25 cellular contexts compared by ENCODE assay signal in the genomic region with DNA sequence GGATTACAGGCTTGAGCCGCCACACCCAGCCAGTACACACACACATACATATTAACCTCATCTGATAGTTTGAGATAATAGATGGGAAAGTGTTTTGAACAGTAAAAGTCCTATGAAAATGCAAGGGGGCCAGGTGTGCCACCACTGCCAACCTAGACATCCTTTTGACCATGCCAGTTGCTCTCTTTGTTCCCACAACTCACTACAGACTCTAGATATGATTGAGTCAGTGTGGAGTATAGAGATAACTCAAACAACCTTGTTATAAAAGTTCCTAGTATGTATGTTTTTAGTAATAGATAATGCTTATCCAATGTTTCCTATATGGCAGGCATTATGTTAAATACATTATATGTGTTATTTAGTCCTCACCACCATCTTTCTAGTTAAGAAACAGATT.
DNase-seq lines count a peak whose midpoint lies in the region; ATAC-seq, FAIRE-seq and TF ChIP-seq lines count a peak whose summit lies in the region.
"Had no signal": no experiment of that assay in that cellular context is flagged by ENCODE, and none has a peak within 500 bp of the region (broad histone marks: within the 10 kb centered on the region; RNA-seq: fewer than 3 reads in every experiment).

No MANE protein-coding gene starts in this region.

- no peak for TF ChIP-seq EP300 in K562 (IDR thresholded peaks at IDR 0.05; ENCODE audit: low read length)

- H3K27me3 ChIP-seq in K562 (ENCODE audit: control insufficient read depth in 2 of 2, insufficient read depth in 2 of 2, low read length in 2 of 2) (no peaks in the 10 kb centered on the region), psoas muscle (ENCODE audit: insufficient read depth in 3 of 3, low read length in 2 of 3) (no peaks in the 10 kb centered on the region), skeletal muscle tissue (ENCODE audit: control insufficient read depth in 3 of 3, insufficient read depth in 3 of 3, low read length in 3 of 3) (no peaks in the 10 kb centered on the region), small intestine (ENCODE audit: control insufficient read depth in 2 of 2, insufficient read depth in 2 of 2, low read length in 2 of 2) (no peaks in the 10 kb centered on the region)
- H3K27me3 ChIP-seq: BE2C, BLaER1 had no signal

- H4K20me1 ChIP-seq in K562 (replicated peaks; ENCODE audit: control insufficient read depth, insufficient read depth, low read length): no peaks in the 10 kb centered on the region

- in situ Hi-C loops in K562 (cut with MboI): loop anchor here (25.0 kb wide), 1 partner anchor 777 kb away; no protein-coding TSS in a partner anchor

- BruUV-seq in K562 (replicated peaks; lab: Mats Ljungman, UMichigan): no TSS peak

- CTCF ChIA-PET in K562 (lab: Yijun Ruan, JAX; ENCODE audit: low intra/inter-chr PET ratio): no interaction called here

- WGBS in K562 (ENCODE audit: insufficient coverage, low coverage, missing lambda C conversion rate): 78% methylated on average over 1 of the region's 1 CpG
- WGBS in psoas muscle, 3 donors: 92 to 100% (median 98%) methylated on average over 1 of the region's 1 CpG
- 100% methylated on average over 1 of the region's 1 CpG for WGBS in lower leg skin, 2 donors
- 93 to 100% (median 96%) methylated on average over 1 of the region's 1 CpG for WGBS in small intestine, 3 donors

- H3K4me3 ChIP-seq in K562: no peak overlapping the region
- H3K4me3 ChIP-seq in psoas muscle: no peak overlapping the region
- H3K4me3 ChIP-seq in skeletal muscle tissue (ENCODE audit: low read length in 3 of 3): no peak overlapping the region
- no peak overlapping the region for H3K4me3 ChIP-seq in lower leg skin (ENCODE audit: low read depth, poor library complexity, severe bottlenecking)
- H3K4me3 ChIP-seq in small intestine (ENCODE audit: low read depth in 1 of 2, low read length in 2 of 2): no peak overlapping the region
- H3K4me3 ChIP-seq: BLaER1 had no signal

- H3K36me3 Mint-ChIP-seq in activated T-cell treated with anti-CD3 and anti-CD28 coated beads, Interleukin-2, amount 50 U/mL, for 72 hours (ENCODE audit: insufficient read depth in 2 of 2): no peaks in the 10 kb centered on the region
- H3K36me3 Mint-ChIP-seq in activated T-cell treated with anti-CD3 and anti-CD28 coated beads, Interleukin-2, amount 50 U/mL, for 24 hours (ENCODE audit: low read depth): peaks cover 4% of the 10 kb centered on the region

- no peaks in the 10 kb centered on the region for H3K27me3 Mint-ChIP-seq in activated T-cell treated with anti-CD3 and anti-CD28 coated beads, Interleukin-2, amount 50 U/mL, for 72 hours (ENCODE audit: low read depth)
- H3K27me3 Mint-ChIP-seq in activated T-cell treated with anti-CD3 and anti-CD28 coated beads, Interleukin-2, amount 50 U/mL, for 24 hours: no peaks in the 10 kb centered on the region
- H3K27me3 Mint-ChIP-seq: CD4-positive, alpha-beta memory T cell; CD4-positive, CD25-positive, alpha-beta regulatory T cell had no signal

- H2AFZ ChIP-seq in K562 (ENCODE audit: low read depth, low read length): no peak overlapping the region

- ATAC-seq in activated T-cell treated with anti-CD3 and anti-CD28 coated beads, Interleukin-2, amount 50 U/mL, for 72 hours (replicated peaks in 1 of 2): peak; percentile 48 to 56
- no peak for ATAC-seq in K562
- ATAC-seq in psoas muscle: no peak

- no peak overlapping the region for H3K4me2 ChIP-seq in K562 (ENCODE audit: insufficient read depth, low read length)
- H3K4me2 ChIP-seq: BLaER1 had no signal

- intact Hi-C loops in K562 (cut with micrococcal nuclease): no loop called here
- intact Hi-C loops in psoas muscle (cut with DNase I): loop anchor here in 1 of 2 donors (10.0 kb wide), 1 partner anchor 854 kb away; no protein-coding TSS in a partner anchor
- intact Hi-C loops in lower leg skin (cut with DNase I; ENCODE audit: low total_unique reads): no loop called here

- no peak for TF ChIP-seq RAD21 in K562 (CRISPR knock-in tag; conservative IDR thresholded peaks at IDR 0.05 in 1 of 2, IDR thresholded peaks at IDR 0.05 in 1 of 2)

- H3K9me3 ChIP-seq in K562 (replicated peaks; ENCODE audit: control insufficient read depth, insufficient read depth, low read depth, low read length) (no peaks in the 10 kb centered on the region), psoas muscle (no peaks in the 10 kb centered on the region), skeletal muscle tissue (ENCODE audit: control insufficient read depth in 3 of 3, low read length in 3 of 3) (no peaks in the 10 kb centered on the region), small intestine (ENCODE audit: control insufficient read depth, low read depth) (no peaks in the 10 kb centered on the region)
- H3K9me3 ChIP-seq: BE2C, BLaER1, Caco-2 had no signal

- TF ChIP-seq CTCF in K562 (IDR thresholded peaks at IDR 0.05 in 2 of 3, conservative IDR thresholded peaks at IDR 0.05 in 1 of 3; ENCODE audit: insufficient read depth in 2 of 3, low read depth in 1 of 3, low read length in 3 of 3) (no peak), psoas muscle (IDR thresholded peaks at IDR 0.05) (no peak), lower leg skin (IDR thresholded peaks at IDR 0.05) (no peak)

- peaks cover 38% of the 10 kb centered on the region for H3K4me1 Mint-ChIP-seq in activated T-cell treated with anti-CD3 and anti-CD28 coated beads, Interleukin-2, amount 50 U/mL, for 72 hours (ENCODE audit: low read depth)
- peaks cover 17% of the 10 kb centered on the region for H3K4me1 Mint-ChIP-seq in activated T-cell treated with anti-CD3 and anti-CD28 coated beads, Interleukin-2, amount 50 U/mL, for 24 hours (ENCODE audit: low read depth)

- H3K4me1 ChIP-seq in K562 (replicated peaks in 1 of 2; ENCODE audit: control insufficient read depth in 2 of 2, insufficient read depth in 2 of 2, low read length in 2 of 2): peaks cover 0 to 5% of the 10 kb centered on the region in 2 experiments; a peak in 2 of 5 replicates
- peaks cover 26% of the 10 kb centered on the region for H3K4me1 ChIP-seq in psoas muscle
- peaks cover 22 to 24% (median 23%) of the 10 kb centered on the region in 3 donors for H3K4me1 ChIP-seq in skeletal muscle tissue (ENCODE audit: control insufficient read depth in 3 of 3, insufficient read depth in 3 of 3, low read length in 3 of 3)
- H3K4me1 ChIP-seq in small intestine (ENCODE audit: control insufficient read depth in 2 of 2, insufficient read depth in 1 of 2, low read depth in 1 of 2, low read length in 1 of 2): no peaks in the 10 kb centered on the region
- H3K4me1 ChIP-seq: BE2C, Caco-2 had no signal

- H3K4me3 Mint-ChIP-seq in activated T-cell treated with anti-CD3 and anti-CD28 coated beads, Interleukin-2, amount 50 U/mL, for 72 hours: no peak overlapping the region
- H3K4me3 Mint-ChIP-seq in activated T-cell treated with anti-CD3 and anti-CD28 coated beads, Interleukin-2, amount 50 U/mL, for 24 hours: no peak overlapping the region
- H3K4me3 Mint-ChIP-seq: CD14-positive monocyte; CD4-positive, alpha-beta memory T cell; CD4-positive, CD25-positive, alpha-beta regulatory T cell had no signal

- no peaks in the 10 kb centered on the region for H3K9me1 ChIP-seq in K562 (ENCODE audit: control insufficient read depth, insufficient read depth, low read length)

- no peaks in the 10 kb centered on the region for H3K36me3 ChIP-seq in K562 (ENCODE audit: control insufficient read depth, insufficient read depth, low read length)
- peaks cover 0 to 19% of the 10 kb centered on the region in 2 donors for H3K36me3 ChIP-seq in psoas muscle (ENCODE audit: insufficient read depth in 1 of 2, low read depth in 1 of 2)
- peaks cover 0 to 5% (median 4%) of the 10 kb centered on the region in 3 donors for H3K36me3 ChIP-seq in skeletal muscle tissue (ENCODE audit: control insufficient read depth in 3 of 3, insufficient read depth in 3 of 3, low read length in 3 of 3)
- H3K36me3 ChIP-seq in small intestine (ENCODE audit: control insufficient read depth in 2 of 2, insufficient read depth in 2 of 2, low read length in 2 of 2): no peaks in the 10 kb centered on the region
- H3K36me3 ChIP-seq: BE2C had no signal

- H3K79me2 ChIP-seq in K562 (ENCODE audit: control insufficient read depth, insufficient read depth, low read length): no peaks in the 10 kb centered on the region

- H3K9me3 Mint-ChIP-seq in activated T-cell treated with anti-CD3 and anti-CD28 coated beads, Interleukin-2, amount 50 U/mL, for 72 hours: no peaks in the 10 kb centered on the region
- H3K9me3 Mint-ChIP-seq in activated T-cell treated with anti-CD3 and anti-CD28 coated beads, Interleukin-2, amount 50 U/mL, for 24 hours: no peaks in the 10 kb centered on the region
- H3K9me3 Mint-ChIP-seq: CD4-positive, alpha-beta memory T cell; CD4-positive, CD25-positive, alpha-beta regulatory T cell had no signal

- H3K27ac ChIP-seq in K562 (ENCODE audit: extremely low read depth, low read depth, low read length) (no peak overlapping the region), psoas muscle (peak overlapping the region; percentile 65), skeletal muscle tissue (ENCODE audit: low read depth, low read length) (peak overlapping the region; percentile 55), small intestine (ENCODE audit: low read depth in 1 of 2, low read length in 1 of 2) (no peak overlapping the region)
- H3K27ac ChIP-seq: BLaER1 had no signal

- POLR2A ChIA-PET in K562 (lab: Yijun Ruan, JAX): no interaction called here

- no peak for DNase-seq in activated T-cell treated with anti-CD3 and anti-CD28 coated beads, Interleukin-2, amount 50 U/mL, for 72 hours
- DNase-seq in activated T-cell treated with anti-CD3 and anti-CD28 coated beads, Interleukin-2, amount 50 U/mL, for 24 hours: no peak
- DNase-seq in K562 (ENCODE audit: extremely low read depth in 1 of 4, low spot score in 3 of 4): no peak
- no peak for DNase-seq in psoas muscle
- DNase-seq in ecto neural progenitor cell (ENCODE audit: low spot score): no peak
- DNase-seq in lower leg skin (ENCODE audit: low spot score in 2 of 2): no peak
- no peak for DNase-seq in small intestine
- DNase-seq: 8988T; ACHN; BE2C; C1 segment of cervical spinal cord; Caco-2; Calu3; CD4-positive, alpha-beta memory T cell; CD4-positive, CD25-positive, alpha-beta regulatory T cell; DMS79 treated with DMSO at 0.1 percent for 48 hours; GF-D8 had no signal

- H3K9ac ChIP-seq in K562 (ENCODE audit: insufficient read depth in 1 of 2, low read depth in 2 of 2, low read length in 2 of 2) (no peak overlapping the region), skeletal muscle tissue (ENCODE audit: low read depth in 1 of 3, low read length in 3 of 3) (no peak overlapping the region)
- H3K9ac ChIP-seq: BLaER1 had no signal

- H3K27ac Mint-ChIP-seq in activated T-cell treated with anti-CD3 and anti-CD28 coated beads, Interleukin-2, amount 50 U/mL, for 72 hours: no peak overlapping the region
- no peak overlapping the region for H3K27ac Mint-ChIP-seq in activated T-cell treated with anti-CD3 and anti-CD28 coated beads, Interleukin-2, amount 50 U/mL, for 24 hours
- H3K27ac Mint-ChIP-seq: CD4-positive, alpha-beta memory T cell; CD4-positive, CD25-positive, alpha-beta regulatory T cell had no signal

- FAIRE-seq in K562 (lab: Jason Lieb, UNC) (no peak), small intestine (lab: Jason Lieb, UNC) (no peak)
- FAIRE-seq: A204.1, D721Med, G401.6, GM12891, GM19239 had no signal

- TF ChIP-seq POLR2A in K562 (conservative IDR thresholded peaks at IDR 0.05): no peak
- no peak for TF ChIP-seq POLR2A in lower leg skin (IDR thresholded peaks at IDR 0.05)

Comparison
In these comparisons a context has a peak if more than half of its experiments do, and no peak if none do; other contexts are left out.
1. ATAC-seq: peak in activated T-cell treated with anti-CD3 and anti-CD28 coated beads, Interleukin-2, amount 50 U/mL, for 72 hours (2 of 2); none in K562 (single experiment) and psoas muscle (0 of 4).
2. H3K27ac ChIP-seq: peak in psoas muscle (single experiment) and skeletal muscle tissue (single experiment); none in K562 (single experiment) and small intestine (0 of 2).